Comparison of ENCODE assay signal across 3 cellular contexts in the genomic region with DNA sequence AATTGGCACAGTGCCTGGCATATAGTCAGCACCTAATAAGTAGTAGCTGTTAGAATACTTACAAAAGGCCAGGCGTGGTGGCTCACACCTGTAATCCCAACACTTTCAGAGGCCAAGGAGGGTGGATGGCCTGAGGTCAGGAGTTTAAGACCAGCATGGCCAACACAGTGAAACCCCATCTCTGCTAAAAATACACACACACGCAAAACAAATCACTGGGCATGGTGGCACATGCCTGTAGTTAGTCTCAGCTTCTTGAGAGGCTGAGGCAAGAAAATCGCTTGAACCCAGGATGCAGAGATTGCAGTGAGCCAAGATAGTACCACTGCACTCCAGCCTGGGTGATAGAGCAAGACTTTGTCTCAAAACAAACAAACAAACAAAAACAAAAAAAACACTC. TPM values are rescaled to one million over a fixed set of nuclear protein-coding genes. Genes with fewer than 3 reads are reported as not detected.
"Had no signal": no experiment of that assay in that cellular context is flagged by ENCODE, and none has a peak within 500 bp of the region (broad histone marks: within the 10 kb centered on the region; RNA-seq: fewer than 3 reads in every experiment).

No MANE protein-coding gene starts in this region.

RNA-seq across cellular contexts. Expression of gene NPIPA8, which starts 29.3 kb away (rescaled TPM):
- total RNA-seq: GM23248, GM23338, H7 had no signal
- polyA plus RNA-seq: GM23248, GM23338 had no signal
